Comparison of ENCODE assay signal across 8 cellular contexts in genomic region chr1:40665335-40666171, GRCh38. TPM values are rescaled to one million over a fixed set of nuclear protein-coding genes. Genes with fewer than 3 reads are reported as not detected.
DNase-seq lines count a peak whose midpoint lies in the region; ATAC-seq and TF ChIP-seq lines count a peak whose summit lies in the region.

TSS of gene RIMS3 (minus strand) at chr1:40665682. CDS start at chr1:40641925, 23,757 bp downstream.

- peak within 1 kb of the TSS; percentile 95 for H2AFZ ChIP-seq in GM23338

- H3K27ac Mint-ChIP-seq in GM23338, result peak within 1 kb of the TSS; percentile 86
- H3K27ac Mint-ChIP-seq in activated naive CD8-positive, alpha-beta T cell, result peak within 1 kb of the TSS; percentile 41
- H3K27ac Mint-ChIP-seq in progenitor cell of endocrine pancreas, result no peak within 1 kb of the TSS

- H4K20me1 ChIP-seq in GM23338 (replicated peaks; ENCODE audit: insufficient read depth), result no peaks in the 10 kb centered on the region

- H3K4me3 Mint-ChIP-seq in GM23338 (peak within 1 kb of the TSS; percentile 93), progenitor cell of endocrine pancreas (ENCODE audit: low read depth) (peak within 1 kb of the TSS; percentile 80)
- H3K4me3 Mint-ChIP-seq in activated naive CD8-positive, alpha-beta T cell, result peak within 1 kb of the TSS; percentile 91

- H3K36me3 Mint-ChIP-seq in GM23338 (ENCODE audit: low read depth) (no peaks in the 10 kb centered on the region), progenitor cell of endocrine pancreas (ENCODE audit: insufficient read depth) (no peaks in the 10 kb centered on the region)
- no peaks in the 10 kb centered on the region for H3K36me3 Mint-ChIP-seq in activated naive CD8-positive, alpha-beta T cell

- intact Hi-C loops in heart left ventricle (cut with DNase I), result loop anchor here in 8 of 10 donors (5.0 to 10.0 kb wide), 4 partner anchors 33 to 53 kb away; no protein-coding TSS in a partner anchor
- intact Hi-C loops in upper lobe of right lung (cut with DNase I), result no loop called here

- peaks cover 14% of the 10 kb centered on the region for H3K27me3 Mint-ChIP-seq in GM23338 (ENCODE audit: insufficient read depth, low read depth, poor library complexity)
- H3K27me3 Mint-ChIP-seq in activated naive CD8-positive, alpha-beta T cell, result no peaks in the 10 kb centered on the region
- peaks cover 40% of the 10 kb centered on the region for H3K27me3 Mint-ChIP-seq in progenitor cell of endocrine pancreas

- no peaks in the 10 kb centered on the region for H3K36me3 ChIP-seq in GM23338 (ENCODE audit: insufficient read depth)
- no peaks in the 10 kb centered on the region for H3K36me3 ChIP-seq in heart left ventricle
- H3K36me3 ChIP-seq in upper lobe of right lung, result no peaks in the 10 kb centered on the region

- no peak within 1 kb of the TSS for H3K27ac ChIP-seq in GM23338 (ENCODE audit: low read depth)
- peak within 1 kb of the TSS in 3 of 12 donors; percentile 7 to 72 (median 38) for H3K27ac ChIP-seq in heart left ventricle
- peak within 1 kb of the TSS; percentile 36 for H3K27ac ChIP-seq in upper lobe of right lung

- H3K4me1 ChIP-seq in GM23338 (ENCODE audit: insufficient read depth) (peaks cover 35% of the 10 kb centered on the region), heart left ventricle (peaks cover 0 to 27% (median 9%) of the 10 kb centered on the region in 12 donors), upper lobe of right lung (peaks cover 13% of the 10 kb centered on the region)

- ATAC-seq in GM23338 (peak; percentile 73), heart left ventricle (peak in 3 of 4 donors; percentile 93 to 95 (median 93)), upper lobe of right lung (peak; percentile 94)

- TF ChIP-seq POLR2A in heart left ventricle (IDR thresholded peaks at IDR 0.05), result peak in 1 of 2 donors; percentile 18

- H3K9me2 ChIP-seq in GM23338 (ENCODE audit: insufficient read depth), result no peaks in the 10 kb centered on the region

- peak within 1 kb of the TSS; percentile 70 for H3K4me3 ChIP-seq in GM23338
- peak within 1 kb of the TSS; percentile 33 to 77 (median 63) for H3K4me3 ChIP-seq in heart left ventricle
- peak within 1 kb of the TSS; percentile 66 for H3K4me3 ChIP-seq in upper lobe of right lung

- peak within 1 kb of the TSS; percentile 76 for H3K4me2 ChIP-seq in GM23338

- H3K9me3 ChIP-seq in heart left ventricle, result no peaks in the 10 kb centered on the region
- no peaks in the 10 kb centered on the region for H3K9me3 ChIP-seq in upper lobe of right lung

- no peaks in the 10 kb centered on the region for H3K9me3 Mint-ChIP-seq in GM23338
- H3K9me3 Mint-ChIP-seq in activated naive CD8-positive, alpha-beta T cell (ENCODE audit: low read depth), result no peaks in the 10 kb centered on the region
- H3K9me3 Mint-ChIP-seq in progenitor cell of endocrine pancreas (ENCODE audit: low read depth), result no peaks in the 10 kb centered on the region

- DNase-seq in DMS79 treated with DMSO at 0.1 percent for 48 hours (lab: John Stamatoyannopoulos, UW) (peak; percentile 65), GM23338 (ENCODE audit: low spot score) (peak; percentile 81), M059J (ENCODE audit: low read depth) (peak; percentile 53), SKM-1 treated with dmso at 0.1 percent for 144 hours (lab: John Stamatoyannopoulos, UW; ENCODE audit: unreplicated experiment) (peak; percentile 54), heart left ventricle (peak; percentile 71 to 93 (median 80)), progenitor cell of endocrine pancreas (ENCODE audit: low spot score, unreplicated experiment) (peak; percentile 79), upper lobe of right lung (peak; percentile 91)

- TF ChIP-seq CTCF in GM23338 (conservative IDR thresholded peaks at IDR 0.05; ENCODE audit: low read depth in 2 of 2) (peak; percentile 48 to 61), heart left ventricle (IDR thresholded peaks at IDR 0.05) (peak in 1 of 12 donors; percentile 7), progenitor cell of endocrine pancreas (IDR thresholded peaks at IDR 0.05; ENCODE audit: unreplicated experiment) (peak; percentile 25), upper lobe of right lung (IDR thresholded peaks at IDR 0.05) (no peak)

- H3K4me1 Mint-ChIP-seq in GM23338 (peaks cover 33% of the 10 kb centered on the region), progenitor cell of endocrine pancreas (ENCODE audit: low read depth) (no peaks in the 10 kb centered on the region)
- peaks cover 21% of the 10 kb centered on the region for H3K4me1 Mint-ChIP-seq in activated naive CD8-positive, alpha-beta T cell (ENCODE audit: low read depth)

- no peaks in the 10 kb centered on the region for H3K79me2 ChIP-seq in GM23338 (replicated peaks; ENCODE audit: insufficient read depth)

- WGBS in heart left ventricle, 4 donors, result 1 to 6% (median 2%) methylated on average over 17 to 59 of the region's 59 CpGs

- H3F3A ChIP-seq in GM23338 (replicated peaks; ENCODE audit: low read depth), result no peaks in the 10 kb centered on the region

- H3K27me3 ChIP-seq in GM23338 (ENCODE audit: insufficient read depth) (no peaks in the 10 kb centered on the region), heart left ventricle (no peaks in the 10 kb centered on the region), upper lobe of right lung (no peaks in the 10 kb centered on the region)

TF ChIP-seq in GM23338, 12 proteins besides CTCF, POLR2A, EP300 and RAD21 (continues in another document):
- TF ChIP-seq, protein P1, sequence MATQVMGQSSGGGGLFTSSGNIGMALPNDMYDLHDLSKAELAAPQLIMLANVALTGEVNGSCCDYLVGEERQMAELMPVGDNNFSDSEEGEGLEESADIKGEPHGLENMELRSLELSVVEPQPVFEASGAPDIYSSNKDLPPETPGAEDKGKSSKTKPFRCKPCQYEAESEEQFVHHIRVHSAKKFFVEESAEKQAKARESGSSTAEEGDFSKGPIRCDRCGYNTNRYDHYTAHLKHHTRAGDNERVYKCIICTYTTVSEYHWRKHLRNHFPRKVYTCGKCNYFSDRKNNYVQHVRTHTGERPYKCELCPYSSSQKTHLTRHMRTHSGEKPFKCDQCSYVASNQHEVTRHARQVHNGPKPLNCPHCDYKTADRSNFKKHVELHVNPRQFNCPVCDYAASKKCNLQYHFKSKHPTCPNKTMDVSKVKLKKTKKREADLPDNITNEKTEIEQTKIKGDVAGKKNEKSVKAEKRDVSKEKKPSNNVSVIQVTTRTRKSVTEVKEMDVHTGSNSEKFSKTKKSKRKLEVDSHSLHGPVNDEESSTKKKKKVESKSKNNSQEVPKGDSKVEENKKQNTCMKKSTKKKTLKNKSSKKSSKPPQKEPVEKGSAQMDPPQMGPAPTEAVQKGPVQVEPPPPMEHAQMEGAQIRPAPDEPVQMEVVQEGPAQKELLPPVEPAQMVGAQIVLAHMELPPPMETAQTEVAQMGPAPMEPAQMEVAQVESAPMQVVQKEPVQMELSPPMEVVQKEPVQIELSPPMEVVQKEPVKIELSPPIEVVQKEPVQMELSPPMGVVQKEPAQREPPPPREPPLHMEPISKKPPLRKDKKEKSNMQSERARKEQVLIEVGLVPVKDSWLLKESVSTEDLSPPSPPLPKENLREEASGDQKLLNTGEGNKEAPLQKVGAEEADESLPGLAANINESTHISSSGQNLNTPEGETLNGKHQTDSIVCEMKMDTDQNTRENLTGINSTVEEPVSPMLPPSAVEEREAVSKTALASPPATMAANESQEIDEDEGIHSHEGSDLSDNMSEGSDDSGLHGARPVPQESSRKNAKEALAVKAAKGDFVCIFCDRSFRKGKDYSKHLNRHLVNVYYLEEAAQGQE (IDR thresholded peaks at IDR 0.05; ENCODE audit: unreplicated experiment), result no peak

RNA-seq across cellular contexts. Expression of gene RIMS3, which starts in this region (rescaled TPM):
- total RNA-seq in GM23338 (2014; rRNA removed; shearing (Covaris generic)), result 19.7 and 27.2 TPM in 2 replicates
- polyA plus RNA-seq in GM23338 (2016; fragmentation: Nextera tagmentation; extraction: Ambion mirVana), result 6.9 and 8.7 TPM in 2 replicates
- total RNA-seq in M059J (2014; rRNA removed; shearing (Covaris generic)), result 0.64 and 1.6 TPM in 2 replicates
- 1 to 10 TPM in 5 of 9 donors, under 1 TPM in 4; 0.56 to 3.0 (median 1.1) TPM for total RNA-seq in heart left ventricle
- polyA plus RNA-seq in heart left ventricle, result under 1 TPM; 0.23 to 0.30 TPM
- 7.0 and 7.2 TPM in 2 replicates for total RNA-seq in progenitor cell of endocrine pancreas
- 4.7 TPM for total RNA-seq in upper lobe of right lung
